In genomic region chr15:60062826-60063225, GRCh38 we compare ENCODE assay signal across 29 cellular contexts. TPM values are rescaled to one million over a fixed set of nuclear protein-coding genes. Genes with fewer than 3 reads are reported as not detected.
A peak's percentile ranks its signal among the peaks of the same experiment; 100 is the strongest.
DNase-seq lines count a peak whose midpoint lies in the region; ATAC-seq and TF ChIP-seq lines count a peak whose summit lies in the region.
"Had no signal": no experiment of that assay in that cellular context is flagged by ENCODE, and none has a peak within 500 bp of the region (broad histone marks: within the 10 kb centered on the region; RNA-seq: fewer than 3 reads in every experiment).

No MANE protein-coding gene starts in this region.

- peak; percentile 40 for DNase-seq in AG10803 (ENCODE audit: low read depth)
- DNase-seq in HT1080 (ENCODE audit: low read depth) = peak; percentile 51
- peak; percentile 41 for DNase-seq in astrocyte of the spinal cord (ENCODE audit: low read depth, low spot score)
- peak; percentile 87 for DNase-seq in fibroblast of peridontal ligament (ENCODE audit: extremely low read depth)
- no peak for DNase-seq in NOMO-1 treated with dmso at 0.1 percent for 144 hours (lab: John Stamatoyannopoulos, UW; ENCODE audit: unreplicated experiment)
- no peak for DNase-seq in left ventricle myocardium superior
- no peak for DNase-seq in CD8-positive, alpha-beta memory T cell
- no peak for DNase-seq in mesothelial cell of epicardium (ENCODE audit: low spot score in 2 of 2, unreplicated experiment in 2 of 2)
- DNase-seq: activated CD4-positive, alpha-beta T cell treated with anti-CD3 and anti-CD28 coated beads, Interleukin-2, amount 10 ng/mL, durations not matched to agents 7 days and 5 days; activated CD8-positive, alpha-beta memory T cell treated with anti-CD3 and anti-CD28 coated beads, Interleukin-2, amount 10 ng/mL, durations not matched to agents 7 days and 5 days; activated naive CD4-positive, alpha-beta T cell treated with anti-CD3 and anti-CD28 coated beads, Interleukin-2, amount 10 ng/mL, durations not matched to agents 7 days and 5 days; anterior cingulate cortex; BE2C; COR-L47; DMS79; H9; kidney; lower lobe of right lung; NCI-H1105 treated with DMSO at 0.1 percent for 48 hours; NCI-H2081 treated with DMSO at 0.1 percent for 48 hours; NCI-H446 treated with DMSO at 0.1 percent for 48 hours; Right ventricle myocardium superior had no signal

- H3K9me3 Mint-ChIP-seq in CD8-positive, alpha-beta memory T cell = peaks cover 12 to 20% (median 18%) of the 10 kb centered on the region in 5 donors
- H3K9me3 Mint-ChIP-seq in mesothelial cell of epicardium = peaks cover 31% of the 10 kb centered on the region

- no peaks in the 10 kb centered on the region for H3K27me3 ChIP-seq in CD8-positive, alpha-beta memory T cell (ENCODE audit: insufficient read depth, low read length, poor library complexity, severe bottlenecking)
- H3K27me3 ChIP-seq: BE2C had no signal

- no peak overlapping the region for H3K27ac ChIP-seq in CD8-positive, alpha-beta memory T cell (ENCODE audit: low read depth, low read length)
- H3K27ac ChIP-seq: lower lobe of right lung had no signal

- H3K4me3 ChIP-seq in AG10803 (ENCODE audit: low read length) (no peak overlapping the region), astrocyte of the spinal cord (ENCODE audit: low read depth, low read length) (no peak overlapping the region)
- no peak overlapping the region for H3K4me3 ChIP-seq in CD8-positive, alpha-beta memory T cell (ENCODE audit: low read length)
- H3K4me3 ChIP-seq: lower lobe of right lung had no signal

- peaks cover 13 to 42% of the 10 kb centered on the region in 2 donors for H3K27me3 Mint-ChIP-seq in CD8-positive, alpha-beta memory T cell
- peaks cover 9% of the 10 kb centered on the region for H3K27me3 Mint-ChIP-seq in mesothelial cell of epicardium (ENCODE audit: low read depth)

- H3K4me1 Mint-ChIP-seq in CD8-positive, alpha-beta memory T cell = no peaks in the 10 kb centered on the region
- no peaks in the 10 kb centered on the region for H3K4me1 Mint-ChIP-seq in mesothelial cell of epicardium
- H3K4me1 Mint-ChIP-seq: activated CD4-positive, alpha-beta T cell treated with anti-CD3 and anti-CD28 coated beads, Interleukin-2, amount 10 ng/mL, durations not matched to agents 7 days and 5 days; activated CD8-positive, alpha-beta memory T cell treated with anti-CD3 and anti-CD28 coated beads, Interleukin-2, amount 10 ng/mL, durations not matched to agents 7 days and 5 days; activated naive CD4-positive, alpha-beta T cell treated with anti-CD3 and anti-CD28 coated beads, Interleukin-2, amount 10 ng/mL, durations not matched to agents 7 days and 5 days; neural crest cell had no signal

- TF ChIP-seq CTCF in AG10803 (conservative IDR thresholded peaks at IDR 0.05; ENCODE audit: low read length) (no peak), astrocyte of the spinal cord (IDR thresholded peaks at IDR 0.05; ENCODE audit: low read depth, low read length) (no peak), mesothelial cell of epicardium (IDR thresholded peaks at IDR 0.05; ENCODE audit: unreplicated experiment) (no peak)

- POLR2A ChIA-PET in CD8-positive, alpha-beta memory T cell (lab: Charles Lee) = no interaction called here

- CTCF ChIA-PET in CD8-positive, alpha-beta memory T cell (lab: Charles Lee) = no interaction called here

- peaks cover 0 to 10% (median 0%) of the 10 kb centered on the region in 3 donors for H3K36me3 Mint-ChIP-seq in CD8-positive, alpha-beta memory T cell
- no peaks in the 10 kb centered on the region for H3K36me3 Mint-ChIP-seq in mesothelial cell of epicardium
- H3K36me3 Mint-ChIP-seq: activated naive CD4-positive, alpha-beta T cell treated with anti-CD3 and anti-CD28 coated beads, Interleukin-2, amount 10 ng/mL, durations not matched to agents 7 days and 5 days had no signal

- H3K36me3 ChIP-seq in CD8-positive, alpha-beta memory T cell (ENCODE audit: insufficient read depth, low read length) = no peaks in the 10 kb centered on the region
- H3K36me3 ChIP-seq: BE2C, lower lobe of right lung had no signal

- ATAC-seq in left ventricle myocardium superior = no peak
- ATAC-seq: activated CD8-positive, alpha-beta memory T cell treated with anti-CD3 and anti-CD28 coated beads, Interleukin-2, amount 10 ng/mL, durations not matched to agents 7 days and 5 days; HepG2; lower lobe of right lung had no signal

- no peak overlapping the region for H3K4me3 Mint-ChIP-seq in CD8-positive, alpha-beta memory T cell
- H3K4me3 Mint-ChIP-seq in mesothelial cell of epicardium = no peak overlapping the region
- H3K4me3 Mint-ChIP-seq: activated CD4-positive, alpha-beta T cell treated with anti-CD3 and anti-CD28 coated beads, Interleukin-2, amount 10 ng/mL, durations not matched to agents 7 days and 5 days; activated CD8-positive, alpha-beta memory T cell treated with anti-CD3 and anti-CD28 coated beads, Interleukin-2, amount 10 ng/mL, durations not matched to agents 7 days and 5 days; activated naive CD4-positive, alpha-beta T cell treated with anti-CD3 and anti-CD28 coated beads, Interleukin-2, amount 10 ng/mL, durations not matched to agents 7 days and 5 days; H9; neural crest cell had no signal

- H3K4me1 ChIP-seq in CD8-positive, alpha-beta memory T cell (ENCODE audit: insufficient read depth, low read length) = no peaks in the 10 kb centered on the region
- H3K4me1 ChIP-seq: BE2C, lower lobe of right lung had no signal

- in situ Hi-C loops in astrocyte of the spinal cord (cut with HindIII; ENCODE audit: low sequenced_read_pairs) = no loop called here

- intact Hi-C loops in left ventricle myocardium superior (cut with micrococcal nuclease) = no loop called here

- H3K9me3 ChIP-seq in CD8-positive, alpha-beta memory T cell (ENCODE audit: low read length) = peaks cover 9% of the 10 kb centered on the region

- H3K27ac Mint-ChIP-seq in CD8-positive, alpha-beta memory T cell = no peak overlapping the region
- H3K27ac Mint-ChIP-seq in mesothelial cell of epicardium = no peak overlapping the region
- H3K27ac Mint-ChIP-seq: activated CD4-positive, alpha-beta T cell treated with anti-CD3 and anti-CD28 coated beads, Interleukin-2, amount 10 ng/mL, durations not matched to agents 7 days and 5 days; activated CD8-positive, alpha-beta memory T cell treated with anti-CD3 and anti-CD28 coated beads, Interleukin-2, amount 10 ng/mL, durations not matched to agents 7 days and 5 days; activated naive CD4-positive, alpha-beta T cell treated with anti-CD3 and anti-CD28 coated beads, Interleukin-2, amount 10 ng/mL, durations not matched to agents 7 days and 5 days; H9 had no signal

RNA-seq across cellular contexts. Expression of gene FOXB1, which starts 58.7 kb away (rescaled TPM):
- total RNA-seq in HT1080 (2014; rRNA removed; shearing (Covaris generic)) = not detected in 2 replicates
- polyA plus RNA-seq in HT1080 (2015; cell fraction: cytosol; rRNA removed) = not detected in 2 replicates
- polyA plus RNA-seq in HT1080 (2015; cell fraction: nucleus; rRNA removed) = not detected in 2 replicates
- total RNA-seq in left ventricle myocardium superior = not detected
- under 1 TPM; 0.33 to 0.37 TPM for total RNA-seq in CD8-positive, alpha-beta memory T cell
- polyA plus RNA-seq in CD8-positive, alpha-beta memory T cell = 0.10 TPM
- not detected in 3 replicates for total RNA-seq in mesothelial cell of epicardium
- total RNA-seq: A172, glomerular endothelial cell, HepG2, kidney, lower lobe of right lung, mucosa of gallbladder, Right ventricle myocardium superior, subcutaneous adipose tissue, urinary bladder had no signal
- polyA plus RNA-seq: HepG2 had no signal

Comparison
In these comparisons a context has a peak if more than half of its experiments do, and no peak if none do; other contexts are left out.
1. DNase-seq: peak in AG10803 (single experiment), HT1080 (single experiment), astrocyte of the spinal cord (single experiment) and fibroblast of peridontal ligament (single experiment); none in NOMO-1 treated with dmso at 0.1 percent for 144 hours (single experiment), left ventricle myocardium superior (single experiment), CD8-positive, alpha-beta memory T cell (0 of 5) and mesothelial cell of epicardium (0 of 2).